1 cellular context compared by ENCODE assay signal in the genomic region with DNA sequence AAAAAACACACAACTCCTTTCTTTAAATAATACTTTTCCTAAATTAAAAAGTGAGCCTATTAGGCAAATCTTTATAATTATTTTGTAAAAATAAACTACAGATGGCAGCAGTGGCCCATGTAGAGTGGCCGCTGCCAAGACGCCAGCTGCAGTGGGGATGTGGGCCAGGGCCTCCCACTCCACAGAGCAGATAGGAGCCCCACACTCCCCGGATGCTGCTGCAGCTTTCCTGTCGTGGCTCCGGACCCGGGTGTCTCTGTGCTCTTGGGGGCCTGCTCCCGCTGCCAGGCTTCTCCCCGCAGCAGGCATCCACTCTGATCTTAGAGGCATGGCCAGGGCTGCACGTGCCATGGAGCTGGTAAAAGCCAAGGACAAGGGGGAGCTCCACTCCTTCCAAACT.
TF ChIP-seq lines count a peak whose summit lies in the region.

No MANE protein-coding gene starts in this region.

TF ChIP-seq in HepG2, 621 proteins besides CTCF, POLR2A, EP300 and RAD21 (continued from another document):
- no peak for TF ChIP-seq CBX2 (IDR thresholded peaks at IDR 0.05; ENCODE audit: low read depth, low read length)
- no peak for TF ChIP-seq CBX2 (CRISPR knock-in tag; IDR thresholded peaks at IDR 0.05; ENCODE audit: low read depth)
- no peak for TF ChIP-seq ZBTB7B (CRISPR knock-in tag; IDR thresholded peaks at IDR 0.05)
- TF ChIP-seq MED1 (CRISPR knock-in tag; IDR thresholded peaks at IDR 0.05), result no peak
